Comparison of ENCODE assay signal across 2 cellular contexts in the genomic region with DNA sequence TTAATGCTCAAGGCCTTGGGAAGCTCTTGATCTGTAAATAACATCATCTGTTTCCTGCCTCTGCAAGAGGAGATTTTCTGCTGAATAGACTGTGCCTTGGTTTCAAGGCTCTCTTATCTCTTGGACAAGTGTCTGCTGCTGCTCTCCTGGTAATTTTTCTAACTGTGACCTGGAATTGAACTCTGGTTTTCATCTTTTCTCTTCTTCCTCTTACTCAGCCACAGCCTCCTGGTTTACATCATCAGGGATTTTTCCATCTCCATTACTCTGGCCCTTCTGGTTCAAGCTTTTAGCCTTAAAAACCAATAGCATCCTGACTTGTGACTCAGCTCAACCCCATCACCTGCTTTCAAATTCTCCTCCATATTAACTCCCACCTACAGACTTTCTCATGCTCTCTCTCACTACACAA.
TF ChIP-seq lines count a peak whose summit lies in the region.

No MANE protein-coding gene starts in this region.

TF ChIP-seq in liver, 16 proteins besides CTCF, POLR2A, EP300 and RAD21 (continued from another document):
- TF ChIP-seq NR2F2 (IDR thresholded peaks at IDR 0.05), result peak; percentile 18

TF ChIP-seq in HepG2, 621 proteins besides CTCF, POLR2A, EP300 and RAD21:
- TF ChIP-seq, protein P1, sequence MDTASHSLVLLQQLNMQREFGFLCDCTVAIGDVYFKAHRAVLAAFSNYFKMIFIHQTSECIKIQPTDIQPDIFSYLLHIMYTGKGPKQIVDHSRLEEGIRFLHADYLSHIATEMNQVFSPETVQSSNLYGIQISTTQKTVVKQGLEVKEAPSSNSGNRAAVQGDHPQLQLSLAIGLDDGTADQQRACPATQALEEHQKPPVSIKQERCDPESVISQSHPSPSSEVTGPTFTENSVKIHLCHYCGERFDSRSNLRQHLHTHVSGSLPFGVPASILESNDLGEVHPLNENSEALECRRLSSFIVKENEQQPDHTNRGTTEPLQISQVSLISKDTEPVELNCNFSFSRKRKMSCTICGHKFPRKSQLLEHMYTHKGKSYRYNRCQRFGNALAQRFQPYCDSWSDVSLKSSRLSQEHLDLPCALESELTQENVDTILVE (CRISPR knock-in tag; IDR thresholded peaks at IDR 0.05), result no peak
- no peak for TF ChIP-seq ZFX (CRISPR knock-in tag; IDR thresholded peaks at IDR 0.05; ENCODE audit: low read depth)
- no peak for TF ChIP-seq ONECUT2 (CRISPR knock-in tag; IDR thresholded peaks at IDR 0.05)
- no peak for TF ChIP-seq NFE2L2 (IDR thresholded peaks at IDR 0.05; ENCODE audit: low read length)
- no peak for TF ChIP-seq POGZ (CRISPR knock-in tag; IDR thresholded peaks at IDR 0.05)
- TF ChIP-seq, protein P2, sequence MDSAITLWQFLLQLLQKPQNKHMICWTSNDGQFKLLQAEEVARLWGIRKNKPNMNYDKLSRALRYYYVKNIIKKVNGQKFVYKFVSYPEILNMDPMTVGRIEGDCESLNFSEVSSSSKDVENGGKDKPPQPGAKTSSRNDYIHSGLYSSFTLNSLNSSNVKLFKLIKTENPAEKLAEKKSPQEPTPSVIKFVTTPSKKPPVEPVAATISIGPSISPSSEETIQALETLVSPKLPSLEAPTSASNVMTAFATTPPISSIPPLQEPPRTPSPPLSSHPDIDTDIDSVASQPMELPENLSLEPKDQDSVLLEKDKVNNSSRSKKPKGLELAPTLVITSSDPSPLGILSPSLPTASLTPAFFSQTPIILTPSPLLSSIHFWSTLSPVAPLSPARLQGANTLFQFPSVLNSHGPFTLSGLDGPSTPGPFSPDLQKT (CRISPR knock-in tag; IDR thresholded peaks at IDR 0.05; ENCODE audit: borderline replicate concordance), result no peak
- TF ChIP-seq, protein P3, sequence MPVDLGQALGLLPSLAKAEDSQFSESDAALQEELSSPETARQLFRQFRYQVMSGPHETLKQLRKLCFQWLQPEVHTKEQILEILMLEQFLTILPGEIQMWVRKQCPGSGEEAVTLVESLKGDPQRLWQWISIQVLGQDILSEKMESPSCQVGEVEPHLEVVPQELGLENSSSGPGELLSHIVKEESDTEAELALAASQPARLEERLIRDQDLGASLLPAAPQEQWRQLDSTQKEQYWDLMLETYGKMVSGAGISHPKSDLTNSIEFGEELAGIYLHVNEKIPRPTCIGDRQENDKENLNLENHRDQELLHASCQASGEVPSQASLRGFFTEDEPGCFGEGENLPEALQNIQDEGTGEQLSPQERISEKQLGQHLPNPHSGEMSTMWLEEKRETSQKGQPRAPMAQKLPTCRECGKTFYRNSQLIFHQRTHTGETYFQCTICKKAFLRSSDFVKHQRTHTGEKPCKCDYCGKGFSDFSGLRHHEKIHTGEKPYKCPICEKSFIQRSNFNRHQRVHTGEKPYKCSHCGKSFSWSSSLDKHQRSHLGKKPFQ (CRISPR knock-in tag; IDR thresholded peaks at IDR 0.05; ENCODE audit: insufficient replicate concordance), result no peak
- no peak for TF ChIP-seq MAF1 (CRISPR knock-in tag; IDR thresholded peaks at IDR 0.05; ENCODE audit: borderline replicate concordance)
- no peak for TF ChIP-seq ZSCAN29 (CRISPR knock-in tag; conservative IDR thresholded peaks at IDR 0.05)
- no peak for TF ChIP-seq FOXA3 (CRISPR knock-in tag; IDR thresholded peaks at IDR 0.05)
- no peak for TF ChIP-seq ISX (CRISPR knock-in tag; conservative IDR thresholded peaks at IDR 0.05)
- no peak for TF ChIP-seq TP53 (CRISPR knock-in tag; conservative IDR thresholded peaks at IDR 0.05)
- TF ChIP-seq PHF5A (CRISPR knock-in tag; IDR thresholded peaks at IDR 0.05; ENCODE audit: low read depth, unreplicated experiment), result no peak
- TF ChIP-seq ZNF703 (CRISPR knock-in tag; IDR thresholded peaks at IDR 0.05; ENCODE audit: borderline replicate concordance), result no peak
- no peak for TF ChIP-seq ZNF839 (CRISPR knock-in tag; IDR thresholded peaks at IDR 0.05; ENCODE audit: borderline replicate concordance)
